10 cellular contexts compared by ENCODE assay signal in the genomic region with DNA sequence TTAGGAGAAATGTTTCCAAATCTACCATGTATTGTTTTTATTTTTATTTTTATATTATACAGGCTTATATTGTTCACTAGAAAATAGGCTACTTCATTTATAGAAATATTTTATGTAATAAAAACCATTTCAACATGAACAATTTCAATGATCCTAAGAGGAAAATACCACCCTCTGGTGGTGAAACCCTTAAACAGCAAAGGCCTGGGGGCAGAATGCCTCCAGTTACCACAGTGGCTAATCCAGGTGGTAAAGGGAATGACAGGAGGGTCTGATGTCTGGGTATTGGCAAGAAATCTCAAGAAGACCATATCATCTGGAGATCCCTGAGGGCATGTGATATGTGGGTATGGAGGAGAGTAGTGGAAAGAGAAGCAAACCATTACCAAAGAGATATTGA. TPM values are rescaled to one million over a fixed set of nuclear protein-coding genes. Genes with fewer than 3 reads are reported as not detected.
DNase-seq lines count a peak whose midpoint lies in the region; ATAC-seq and TF ChIP-seq lines count a peak whose summit lies in the region.
"Had no signal": no experiment of that assay in that cellular context is flagged by ENCODE, and none has a peak within 500 bp of the region (broad histone marks: within the 10 kb centered on the region; RNA-seq: fewer than 3 reads in every experiment).

No MANE protein-coding gene starts in this region.

- ATAC-seq in right lobe of liver (no peak), mucosa of descending colon (no peak)

- peak overlapping the region in 3 of 11 experiments; percentile 61 to 73 (median 69); a peak in 6 of 22 replicates for H3K9ac ChIP-seq in BLaER1 treated with 17β-estradiol and CSF1 and Interleukin-3, amounts not matched to agents 10 nM and 100 nM

- H4K20me1 ChIP-seq in BLaER1 treated with 17β-estradiol and CSF1 and Interleukin-3, amounts not matched to agents 10 nM and 100 nM: no peaks in the 10 kb centered on the region

- DNase-seq in H7: peak; percentile 62
- DNase-seq in astrocyte of the cerebellum (ENCODE audit: low read depth): no peak
- no peak for DNase-seq in right lobe of liver
- DNase-seq in mucosa of descending colon: no peak
- DNase-seq in HuH-7.5 (ENCODE audit: low spot score): no peak
- DNase-seq in stimulated activated CD4-positive, alpha-beta T cell treated with anti-CD3 and anti-CD28 coated beads, Interleukin-2, amount 100 ng/mL, for 48 hours: no peak
- DNase-seq in GM03348 (ENCODE audit: low spot score): no peak
- DNase-seq: NCI-H1930, retina had no signal

- TF ChIP-seq POLR2A in right lobe of liver (IDR thresholded peaks at IDR 0.05): no peak

- intact Hi-C loops in right lobe of liver (cut with DNase I) (no loop called here), mucosa of descending colon (cut with DNase I, micrococcal nuclease) (no loop called here)

- no peaks in the 10 kb centered on the region for H3K27me3 ChIP-seq in BLaER1 treated with 17β-estradiol and CSF1 and Interleukin-3, amounts not matched to agents 10 nM and 100 nM
- H3K27me3 ChIP-seq in H7 (ENCODE audit: control insufficient read depth, insufficient read depth, low read length) (no peaks in the 10 kb centered on the region), right lobe of liver (no peaks in the 10 kb centered on the region)

- H3K4me2 ChIP-seq in BLaER1 treated with 17β-estradiol and CSF1 and Interleukin-3, amounts not matched to agents 10 nM and 100 nM: peak overlapping the region in 5 of 11 experiments; percentile 31 to 81 (median 66); a peak in 7 of 22 replicates

- H3K27ac ChIP-seq in BLaER1 treated with 17β-estradiol and CSF1 and Interleukin-3, amounts not matched to agents 10 nM and 100 nM: peak overlapping the region in 6 of 11 experiments; percentile 3 to 98 (median 67); a peak in 10 of 22 replicates
- no peak overlapping the region for H3K27ac ChIP-seq in right lobe of liver

- no peak overlapping the region for H3K4me3 ChIP-seq in BLaER1 treated with 17β-estradiol and CSF1 and Interleukin-3, amounts not matched to agents 10 nM and 100 nM
- H3K4me3 ChIP-seq in H7 (ENCODE audit: insufficient read depth, low read depth, low read length) (no peak overlapping the region), astrocyte of the cerebellum (ENCODE audit: low read depth, low read length) (no peak overlapping the region), right lobe of liver (no peak overlapping the region), mucosa of descending colon (no peak overlapping the region)

- in situ Hi-C loops in astrocyte of the cerebellum (cut with HindIII; ENCODE audit: low sequenced_read_pairs): no loop called here

- TF ChIP-seq CTCF in astrocyte of the cerebellum (IDR thresholded peaks at IDR 0.05; ENCODE audit: low read depth, low read length, missing control alignments) (peak; percentile 25), right lobe of liver (IDR thresholded peaks at IDR 0.05) (peak in 3 of 4 donors; percentile 33 to 54 (median 34)), mucosa of descending colon (IDR thresholded peaks at IDR 0.05) (no peak)

- H3K36me3 ChIP-seq in BLaER1 treated with 17β-estradiol and CSF1 and Interleukin-3, amounts not matched to agents 10 nM and 100 nM: no peaks in the 10 kb centered on the region
- H3K36me3 ChIP-seq in H7 (replicated peaks; ENCODE audit: control insufficient read depth, insufficient read depth, low read length): no peaks in the 10 kb centered on the region
- H3K36me3 ChIP-seq in right lobe of liver: no peaks in the 10 kb centered on the region
- no peaks in the 10 kb centered on the region for H3K36me3 ChIP-seq in mucosa of descending colon (ENCODE audit: low read depth)

- H3K4me1 ChIP-seq in BLaER1 treated with 17β-estradiol and CSF1 and Interleukin-3, amounts not matched to agents 10 nM and 100 nM: peaks cover 13 to 100% (median 38%) of the 10 kb centered on the region in 10 experiments
- H3K4me1 ChIP-seq in right lobe of liver (no peaks in the 10 kb centered on the region), mucosa of descending colon (ENCODE audit: low read depth) (peaks cover 12% of the 10 kb centered on the region)

- no peaks in the 10 kb centered on the region for H3K9me3 ChIP-seq in BLaER1 treated with 17β-estradiol and CSF1 and Interleukin-3, amounts not matched to agents 10 nM and 100 nM (replicated peaks in 1 of 11)
- H3K9me3 ChIP-seq in right lobe of liver (no peaks in the 10 kb centered on the region), mucosa of descending colon (no peaks in the 10 kb centered on the region)

RNA-seq across cellular contexts. Expression of a gene that starts 19.3 kb away (rescaled TPM):
- 0.21 and 0.67 TPM in 2 replicates for total RNA-seq in H7 (2014; rRNA removed; shearing (Covaris generic))
- total RNA-seq in right lobe of liver (under 1 TPM; 0.13 to 0.93 (median 0.32) TPM), mucosa of descending colon (10 to 100 TPM in 1 of 3 donors, 1 to 10 TPM in 2; 4.3 to 16.0 (median 9.8) TPM)

Comparison
In these comparisons a context has a peak if more than half of its experiments do, and no peak if none do; other contexts are left out.
1. H3K27ac ChIP-seq: peak in BLaER1 treated with 17β-estradiol and CSF1 and Interleukin-3, amounts not matched to agents 10 nM and 100 nM (6 of 11); none in right lobe of liver (0 of 3).